In the genomic region with DNA sequence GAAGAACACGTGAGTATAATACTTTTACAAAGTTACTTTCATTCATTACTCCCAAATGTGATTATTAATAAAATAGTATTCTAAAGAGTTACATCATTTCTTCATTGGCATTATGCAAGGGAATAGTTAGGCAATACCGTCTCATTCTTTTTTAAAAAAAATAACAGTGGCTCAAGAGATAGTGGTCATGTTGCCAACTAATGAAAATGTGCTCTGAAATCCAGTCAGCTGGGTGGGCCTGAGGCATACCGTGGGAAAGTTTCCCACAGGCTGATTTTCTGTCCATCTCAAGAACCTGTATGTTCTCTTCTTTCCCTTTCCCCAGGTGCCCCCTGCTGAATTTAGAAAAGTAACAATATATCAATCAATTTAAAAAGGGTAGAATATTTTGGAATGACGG, we compare ENCODE assay signal across 16 cellular contexts. TPM values are rescaled to one million over a fixed set of nuclear protein-coding genes. Genes with fewer than 3 reads are reported as not detected.
A peak's percentile ranks its signal among the peaks of the same experiment; 100 is the strongest.
DNase-seq lines count a peak whose midpoint lies in the region; ATAC-seq and TF ChIP-seq lines count a peak whose summit lies in the region.
"Had no signal": no experiment of that assay in that cellular context is flagged by ENCODE, and none has a peak within 500 bp of the region (broad histone marks: within the 10 kb centered on the region; RNA-seq: fewer than 3 reads in every experiment).

No MANE protein-coding gene starts in this region.

- no peaks in the 10 kb centered on the region for H4K20me1 ChIP-seq in mammary epithelial cell (ENCODE audit: insufficient read depth, low read length)

- in situ Hi-C loops in mammary epithelial cell (cut with MboI; ENCODE audit: low sequenced_read_pairs in 2 of 2): no loop called here
- in situ Hi-C loops in G401 (cut with HindIII; ENCODE audit: low sequenced_read_pairs): no loop called here

- H3K27ac ChIP-seq in mammary epithelial cell (ENCODE audit: insufficient read depth, low read depth, low read length) (no peak overlapping the region), tibial artery (peak overlapping the region; percentile 13 to 32)
- H3K27ac ChIP-seq: ovary had no signal

- H3K4me3 ChIP-seq in mammary epithelial cell (replicated peaks in 1 of 3; ENCODE audit: insufficient read depth in 1 of 3, low read depth in 2 of 3, low read length in 3 of 3) (no peak overlapping the region), tibial artery (no peak overlapping the region)
- H3K4me3 ChIP-seq: ovary had no signal

- TF ChIP-seq CTCF in mammary epithelial cell (conservative IDR thresholded peaks at IDR 0.05 in 1 of 2, IDR thresholded peaks at IDR 0.05 in 1 of 2; ENCODE audit: extremely low read depth in 1 of 2, insufficient read depth in 1 of 2, low read depth in 1 of 2, low read length in 2 of 2) (no peak), tibial artery (IDR thresholded peaks at IDR 0.05) (no peak)

- CTCF ChIA-PET in mammary epithelial cell (lab: Charles Lee; ENCODE audit: low non-redundant PET): no interaction called here

- no peak overlapping the region for H3K4me2 ChIP-seq in mammary epithelial cell (ENCODE audit: insufficient read depth, low read depth, low read length)

- 52% methylated on average over 4 of the region's 4 CpGs for WGBS in mammary epithelial cell (ENCODE audit: low coverage, missing lambda C conversion rate)

- peaks cover 2% of the 10 kb centered on the region for H3K79me2 ChIP-seq in mammary epithelial cell (ENCODE audit: insufficient read depth, low read length)

- no peak overlapping the region for H2AFZ ChIP-seq in mammary epithelial cell (ENCODE audit: low read depth, low read length)

- ATAC-seq in left ventricle myocardium superior: peak; percentile 53

- intact Hi-C loops in mammary epithelial cell (cut with micrococcal nuclease): no loop called here
- intact Hi-C loops in left ventricle myocardium superior (cut with micrococcal nuclease): no loop called here
- intact Hi-C loops in tibial artery (cut with DNase I; ENCODE audit: low total_unique reads): no loop called here

- no peaks in the 10 kb centered on the region for H3K4me1 ChIP-seq in mammary epithelial cell (ENCODE audit: insufficient read depth, low read length)
- peaks cover 0 to 16% (median 2%) of the 10 kb centered on the region in 4 donors for H3K4me1 ChIP-seq in tibial artery

- H3K9ac ChIP-seq in mammary epithelial cell (ENCODE audit: insufficient read depth, low read length): no peak overlapping the region

- H3K27me3 ChIP-seq in mammary epithelial cell (ENCODE audit: insufficient read depth, low read length) (no peaks in the 10 kb centered on the region), tibial artery (no peaks in the 10 kb centered on the region)
- H3K27me3 ChIP-seq: ovary had no signal

- no TSS peak for BruUV-seq in mammary epithelial cell (replicated peaks; lab: Mats Ljungman, UMichigan)

- H3K9me3 ChIP-seq in mammary epithelial cell (replicated peaks; ENCODE audit: insufficient read depth, low read length) (no peaks in the 10 kb centered on the region), tibial artery (no peaks in the 10 kb centered on the region)
- H3K9me3 ChIP-seq: ovary had no signal

- DNase-seq in HCEC 1CT (peak; percentile 23), mammary epithelial cell (peak; percentile 9), left ventricle myocardium superior (no peak), tibial artery (peak in 1 of 2 donors; percentile 30), HuH-7.5 (ENCODE audit: low spot score) (no peak), G401 (ENCODE audit: low spot score) (no peak)
- DNase-seq in stimulated activated CD4-positive, alpha-beta T cell treated with anti-CD3 and anti-CD28 coated beads, Interleukin-15, amount 100 ng/mL, for 24 hours: no peak
- DNase-seq: activated CD8-positive, alpha-beta memory T cell treated with anti-CD3 and anti-CD28 coated beads, Interleukin-2, amount 10 ng/mL, durations not matched to agents 7 days and 5 days; activated naive CD8-positive, alpha-beta T cell treated with anti-CD3 and anti-CD28 coated beads for 36 hours; effector CD4-positive, alpha-beta T cell; NCI-H1436; NCI-H748 treated with DMSO at 0.1 percent for 48 hours; ovary; SHP77 treated with DMSO at 0.1 percent for 48 hours; stimulated activated CD4-positive, alpha-beta T cell treated with anti-CD3 and anti-CD28 coated beads, Interleukin-2, amount 100 ng/mL, for 24 hours; stimulated activated naive CD4-positive, alpha-beta T cell treated with Interleukin-2 at 50 U/mL for 16 hours had no signal

- H3K36me3 ChIP-seq in mammary epithelial cell (ENCODE audit: insufficient read depth, low read length) (peaks cover 29% of the 10 kb centered on the region), tibial artery (peaks cover 49 to 51% (median 50%) of the 10 kb centered on the region in 3 donors)
- H3K36me3 ChIP-seq: ovary had no signal

- dilution Hi-C loops in mammary epithelial cell (cut with HindIII; ENCODE audit: low sequenced_read_pairs): no loop called here

RNA-seq across cellular contexts. Expression of a gene that starts 40.8 kb away (rescaled TPM):
- under 1 TPM; 0.17 to 0.24 TPM for total RNA-seq in mammary epithelial cell
- polyA plus RNA-seq in mammary epithelial cell: 0.18 TPM
- not detected for polyA minus RNA-seq in mammary epithelial cell
- 0.20 TPM for total RNA-seq in left ventricle myocardium superior
- total RNA-seq in G401 (2014; rRNA removed; shearing (Covaris generic)): 4.0 TPM in 1 of 2 replicates, not detected in the other
- total RNA-seq: activated naive CD8-positive, alpha-beta T cell treated with anti-CD3 and anti-CD28 coated beads for 36 hours had no signal

RNA-seq across cellular contexts. Expression of a gene that starts 47.3 kb away (rescaled TPM):
- total RNA-seq in mammary epithelial cell (100 to 1,000 TPM in 1 of 2 donors, 10 to 100 TPM in 1; 91.0 to 110 TPM), left ventricle myocardium superior (165 TPM)
- polyA plus RNA-seq in mammary epithelial cell: 95.3 TPM
- 123 TPM for polyA minus RNA-seq in mammary epithelial cell
- total RNA-seq in G401 (2014; rRNA removed; shearing (Covaris generic)): 28.3 and 40.8 TPM in 2 replicates

Comparison
In these comparisons a context has a peak if more than half of its experiments do, and no peak if none do; other contexts are left out.
1. DNase-seq: peak in HCEC 1CT (single experiment) and mammary epithelial cell (single experiment); none in left ventricle myocardium superior (single experiment), HuH-7.5 (single experiment), G401 (single experiment) and stimulated activated CD4-positive, alpha-beta T cell treated with anti-CD3 and anti-CD28 coated beads, Interleukin-15, amount 100 ng/mL, for 24 hours (single experiment).